1 cellular context compared by ENCODE assay signal in the genomic region with DNA sequence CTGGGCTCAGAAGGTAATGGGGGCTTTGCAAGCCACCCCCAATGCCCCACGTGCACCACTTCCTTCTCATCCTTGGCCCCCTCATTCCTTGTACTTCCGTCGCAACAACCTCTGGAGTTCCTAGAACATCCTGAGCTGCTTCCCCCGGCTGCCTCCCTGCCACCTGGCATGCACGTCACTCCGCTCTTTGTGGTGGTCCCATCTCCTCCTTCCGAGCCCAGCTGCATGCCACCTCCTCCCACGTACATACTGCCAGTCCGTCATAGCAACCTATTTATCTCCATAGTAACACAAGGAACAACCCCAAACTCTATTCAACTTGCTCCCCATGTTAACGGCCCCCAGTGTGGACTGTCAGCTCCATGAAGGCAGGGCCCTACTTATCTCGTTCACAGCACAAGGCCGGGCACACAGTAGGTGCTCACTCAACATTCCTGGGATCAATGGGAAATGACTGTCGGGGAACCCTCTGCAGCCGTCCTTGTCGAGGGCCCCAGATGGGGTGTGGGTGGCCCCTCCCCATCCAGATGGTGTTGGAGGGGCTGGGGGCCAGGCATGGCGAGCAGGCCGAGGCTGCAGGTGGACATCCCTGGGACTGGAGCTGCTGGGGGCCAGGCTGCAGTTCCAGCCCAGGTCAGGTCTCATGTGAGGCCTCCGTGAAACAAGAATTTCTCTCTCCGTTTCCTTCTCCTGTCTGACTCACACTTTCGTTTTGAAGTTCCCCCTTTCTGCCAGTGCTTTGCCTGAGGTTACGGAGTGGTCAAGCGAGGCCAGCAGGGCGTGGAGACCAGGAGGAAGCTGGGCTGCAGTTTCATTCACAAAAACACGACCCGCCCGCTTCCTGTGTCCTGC.
TF ChIP-seq lines count a peak whose summit lies in the region.

No MANE protein-coding gene starts in this region.

TF ChIP-seq in K562, 482 proteins besides CTCF, POLR2A, EP300 and RAD21 (continued from another document and continues in another):
- TF ChIP-seq TEAD4 (IDR thresholded peaks at IDR 0.05; ENCODE audit: low read length) (0 out of 2 replicates have a peak, but pooled peaks have one; percentile 31), TEAD4 (CRISPR knock-in tag; IDR thresholded peaks at IDR 0.05; ENCODE audit: borderline replicate concordance) (no peak), YY1 (IDR thresholded peaks at IDR 0.05; ENCODE audit: borderline replicate concordance in 1 of 3, control insufficient read depth in 1 of 3, extremely low read depth in 1 of 3, insufficient read depth in 3 of 3, insufficient read length in 1 of 3, insufficient replicate concordance in 2 of 3, low read depth in 1 of 3, low read length in 2 of 3) (peak in 1 of 3 experiments; percentile 43), CXXC5 (CRISPR knock-in tag; IDR thresholded peaks at IDR 0.05) (peak; percentile 68; the same call in 1 of the 2 replicates), HDAC1 (IDR thresholded peaks at IDR 0.05) (peak in 1 of 2 experiments; percentile 17; a peak in 1 of 4 replicates), ZNF175 (CRISPR knock-in tag; IDR thresholded peaks at IDR 0.05; ENCODE audit: low read depth) (peak; percentile 74; the same call in 1 of the 2 replicates), JUND (IDR thresholded peaks at IDR 0.05; ENCODE audit: borderline replicate concordance, low read depth, low read length) (peak; percentile 89), JUND (tag; IDR thresholded peaks at IDR 0.05; ENCODE audit: borderline replicate concordance, low read depth, low read length) (peak; percentile 78; the same call in 1 of the 3 replicates), ZBTB1 (CRISPR knock-in tag; IDR thresholded peaks at IDR 0.05; ENCODE audit: borderline replicate concordance, low read depth) (peak; percentile 36; the same call in 1 of the 2 replicates), MAZ (CRISPR knock-in tag; conservative IDR thresholded peaks at IDR 0.05 in 1 of 2, IDR thresholded peaks at IDR 0.05 in 1 of 2) (peak in 1 of 2 experiments; percentile 76; a peak in 2 of 4 replicates), HSF4 (CRISPR knock-in tag; IDR thresholded peaks at IDR 0.05; ENCODE audit: borderline replicate concordance) (no peak), FOSL1 (tag; conservative IDR thresholded peaks at IDR 0.05) (peak; percentile 83), KHSRP (IDR thresholded peaks at IDR 0.05) (no peak), ZC3H4 (CRISPR knock-in tag; IDR thresholded peaks at IDR 0.05; ENCODE audit: borderline replicate concordance) (peak; percentile 61; the same call in 1 of the 2 replicates), ZNF584 (CRISPR knock-in tag; IDR thresholded peaks at IDR 0.05; ENCODE audit: low read depth) (0 out of 2 replicates have a peak, but pooled peaks have one; percentile 19), CTBP1 (IDR thresholded peaks at IDR 0.05; ENCODE audit: borderline replicate concordance) (peak; percentile 9; the same call in 1 of the 2 replicates), ETV6 (IDR thresholded peaks at IDR 0.05; ENCODE audit: borderline replicate concordance in 1 of 2, low read depth in 2 of 2, low read length in 1 of 2) (0 out of 4 replicates have a peak, but pooled peaks of 1 of the 2 experiments have one; percentile 70), ETV6 (CRISPR knock-in tag; IDR thresholded peaks at IDR 0.05; ENCODE audit: borderline replicate concordance) (no peak), CBFA2T3 (IDR thresholded peaks at IDR 0.05) (0 out of 2 replicates have a peak, but pooled peaks have one; percentile 6), TCF3 (CRISPR knock-in tag; IDR thresholded peaks at IDR 0.05) (0 out of 2 replicates have a peak, but pooled peaks have one; percentile 11), ZBTB43 (CRISPR knock-in tag; IDR thresholded peaks at IDR 0.05) (peak; percentile 76; the same call in 1 of the 2 replicates), FOXM1 (IDR thresholded peaks at IDR 0.05; ENCODE audit: low read depth) (no peak), FOXM1 (CRISPR knock-in tag; IDR thresholded peaks at IDR 0.05; ENCODE audit: low read depth) (no peak), NBN (IDR thresholded peaks at IDR 0.05; ENCODE audit: low read depth) (0 out of 2 replicates have a peak, but pooled peaks have one; percentile 26), MCM5 (IDR thresholded peaks at IDR 0.05; ENCODE audit: low read depth) (no peak), MED1 (CRISPR knock-in tag; IDR thresholded peaks at IDR 0.05; ENCODE audit: borderline replicate concordance) (0 out of 2 replicates have a peak, but pooled peaks have one; percentile 50), HDAC8 (tag; IDR thresholded peaks at IDR 0.05) (0 out of 2 replicates have a peak, but pooled peaks have one; percentile 5)
- TF ChIP-seq, protein P1, sequence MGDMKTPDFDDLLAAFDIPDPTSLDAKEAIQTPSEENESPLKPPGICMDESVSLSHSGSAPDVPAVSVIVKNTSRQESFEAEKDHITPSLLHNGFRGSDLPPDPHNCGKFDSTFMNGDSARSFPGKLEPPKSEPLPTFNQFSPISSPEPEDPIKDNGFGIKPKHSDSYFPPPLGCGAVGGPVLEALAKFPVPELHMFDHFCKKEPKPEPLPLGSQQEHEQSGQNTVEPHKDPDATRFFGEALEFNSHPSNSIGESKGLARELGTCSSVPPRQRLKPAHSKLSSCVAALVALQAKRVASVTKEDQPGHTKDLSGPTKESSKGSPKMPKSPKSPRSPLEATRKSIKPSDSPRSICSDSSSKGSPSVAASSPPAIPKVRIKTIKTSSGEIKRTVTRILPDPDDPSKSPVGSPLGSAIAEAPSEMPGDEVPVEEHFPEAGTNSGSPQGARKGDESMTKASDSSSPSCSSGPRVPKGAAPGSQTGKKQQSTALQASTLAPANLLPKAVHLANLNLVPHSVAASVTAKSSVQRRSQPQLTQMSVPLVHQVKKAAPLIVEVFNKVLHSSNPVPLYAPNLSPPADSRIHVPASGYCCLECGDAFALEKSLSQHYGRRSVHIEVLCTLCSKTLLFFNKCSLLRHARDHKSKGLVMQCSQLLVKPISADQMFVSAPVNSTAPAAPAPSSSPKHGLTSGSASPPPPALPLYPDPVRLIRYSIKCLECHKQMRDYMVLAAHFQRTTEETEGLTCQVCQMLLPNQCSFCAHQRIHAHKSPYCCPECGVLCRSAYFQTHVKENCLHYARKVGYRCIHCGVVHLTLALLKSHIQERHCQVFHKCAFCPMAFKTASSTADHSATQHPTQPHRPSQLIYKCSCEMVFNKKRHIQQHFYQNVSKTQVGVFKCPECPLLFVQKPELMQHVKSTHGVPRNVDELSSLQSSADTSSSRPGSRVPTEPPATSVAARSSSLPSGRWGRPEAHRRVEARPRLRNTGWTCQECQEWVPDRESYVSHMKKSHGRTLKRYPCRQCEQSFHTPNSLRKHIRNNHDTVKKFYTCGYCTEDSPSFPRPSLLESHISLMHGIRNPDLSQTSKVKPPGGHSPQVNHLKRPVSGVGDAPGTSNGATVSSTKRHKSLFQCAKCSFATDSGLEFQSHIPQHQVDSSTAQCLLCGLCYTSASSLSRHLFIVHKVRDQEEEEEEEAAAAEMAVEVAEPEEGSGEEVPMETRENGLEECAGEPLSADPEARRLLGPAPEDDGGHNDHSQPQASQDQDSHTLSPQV (IDR thresholded peaks at IDR 0.05), result peak; percentile 77
- TF ChIP-seq, protein P2, sequence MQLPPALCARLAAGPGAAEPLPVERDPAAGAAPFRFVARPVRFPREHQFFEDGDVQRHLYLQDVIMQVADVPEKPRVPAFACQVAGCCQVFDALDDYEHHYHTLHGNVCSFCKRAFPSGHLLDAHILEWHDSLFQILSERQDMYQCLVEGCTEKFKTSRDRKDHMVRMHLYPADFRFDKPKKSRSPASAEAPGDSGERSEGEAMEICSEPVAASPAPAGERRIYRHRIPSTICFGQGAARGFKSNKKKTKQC (CRISPR knock-in tag; IDR thresholded peaks at IDR 0.05), result peak; percentile 12; the same call in 1 of the 2 replicates
- TF ChIP-seq, protein P3, sequence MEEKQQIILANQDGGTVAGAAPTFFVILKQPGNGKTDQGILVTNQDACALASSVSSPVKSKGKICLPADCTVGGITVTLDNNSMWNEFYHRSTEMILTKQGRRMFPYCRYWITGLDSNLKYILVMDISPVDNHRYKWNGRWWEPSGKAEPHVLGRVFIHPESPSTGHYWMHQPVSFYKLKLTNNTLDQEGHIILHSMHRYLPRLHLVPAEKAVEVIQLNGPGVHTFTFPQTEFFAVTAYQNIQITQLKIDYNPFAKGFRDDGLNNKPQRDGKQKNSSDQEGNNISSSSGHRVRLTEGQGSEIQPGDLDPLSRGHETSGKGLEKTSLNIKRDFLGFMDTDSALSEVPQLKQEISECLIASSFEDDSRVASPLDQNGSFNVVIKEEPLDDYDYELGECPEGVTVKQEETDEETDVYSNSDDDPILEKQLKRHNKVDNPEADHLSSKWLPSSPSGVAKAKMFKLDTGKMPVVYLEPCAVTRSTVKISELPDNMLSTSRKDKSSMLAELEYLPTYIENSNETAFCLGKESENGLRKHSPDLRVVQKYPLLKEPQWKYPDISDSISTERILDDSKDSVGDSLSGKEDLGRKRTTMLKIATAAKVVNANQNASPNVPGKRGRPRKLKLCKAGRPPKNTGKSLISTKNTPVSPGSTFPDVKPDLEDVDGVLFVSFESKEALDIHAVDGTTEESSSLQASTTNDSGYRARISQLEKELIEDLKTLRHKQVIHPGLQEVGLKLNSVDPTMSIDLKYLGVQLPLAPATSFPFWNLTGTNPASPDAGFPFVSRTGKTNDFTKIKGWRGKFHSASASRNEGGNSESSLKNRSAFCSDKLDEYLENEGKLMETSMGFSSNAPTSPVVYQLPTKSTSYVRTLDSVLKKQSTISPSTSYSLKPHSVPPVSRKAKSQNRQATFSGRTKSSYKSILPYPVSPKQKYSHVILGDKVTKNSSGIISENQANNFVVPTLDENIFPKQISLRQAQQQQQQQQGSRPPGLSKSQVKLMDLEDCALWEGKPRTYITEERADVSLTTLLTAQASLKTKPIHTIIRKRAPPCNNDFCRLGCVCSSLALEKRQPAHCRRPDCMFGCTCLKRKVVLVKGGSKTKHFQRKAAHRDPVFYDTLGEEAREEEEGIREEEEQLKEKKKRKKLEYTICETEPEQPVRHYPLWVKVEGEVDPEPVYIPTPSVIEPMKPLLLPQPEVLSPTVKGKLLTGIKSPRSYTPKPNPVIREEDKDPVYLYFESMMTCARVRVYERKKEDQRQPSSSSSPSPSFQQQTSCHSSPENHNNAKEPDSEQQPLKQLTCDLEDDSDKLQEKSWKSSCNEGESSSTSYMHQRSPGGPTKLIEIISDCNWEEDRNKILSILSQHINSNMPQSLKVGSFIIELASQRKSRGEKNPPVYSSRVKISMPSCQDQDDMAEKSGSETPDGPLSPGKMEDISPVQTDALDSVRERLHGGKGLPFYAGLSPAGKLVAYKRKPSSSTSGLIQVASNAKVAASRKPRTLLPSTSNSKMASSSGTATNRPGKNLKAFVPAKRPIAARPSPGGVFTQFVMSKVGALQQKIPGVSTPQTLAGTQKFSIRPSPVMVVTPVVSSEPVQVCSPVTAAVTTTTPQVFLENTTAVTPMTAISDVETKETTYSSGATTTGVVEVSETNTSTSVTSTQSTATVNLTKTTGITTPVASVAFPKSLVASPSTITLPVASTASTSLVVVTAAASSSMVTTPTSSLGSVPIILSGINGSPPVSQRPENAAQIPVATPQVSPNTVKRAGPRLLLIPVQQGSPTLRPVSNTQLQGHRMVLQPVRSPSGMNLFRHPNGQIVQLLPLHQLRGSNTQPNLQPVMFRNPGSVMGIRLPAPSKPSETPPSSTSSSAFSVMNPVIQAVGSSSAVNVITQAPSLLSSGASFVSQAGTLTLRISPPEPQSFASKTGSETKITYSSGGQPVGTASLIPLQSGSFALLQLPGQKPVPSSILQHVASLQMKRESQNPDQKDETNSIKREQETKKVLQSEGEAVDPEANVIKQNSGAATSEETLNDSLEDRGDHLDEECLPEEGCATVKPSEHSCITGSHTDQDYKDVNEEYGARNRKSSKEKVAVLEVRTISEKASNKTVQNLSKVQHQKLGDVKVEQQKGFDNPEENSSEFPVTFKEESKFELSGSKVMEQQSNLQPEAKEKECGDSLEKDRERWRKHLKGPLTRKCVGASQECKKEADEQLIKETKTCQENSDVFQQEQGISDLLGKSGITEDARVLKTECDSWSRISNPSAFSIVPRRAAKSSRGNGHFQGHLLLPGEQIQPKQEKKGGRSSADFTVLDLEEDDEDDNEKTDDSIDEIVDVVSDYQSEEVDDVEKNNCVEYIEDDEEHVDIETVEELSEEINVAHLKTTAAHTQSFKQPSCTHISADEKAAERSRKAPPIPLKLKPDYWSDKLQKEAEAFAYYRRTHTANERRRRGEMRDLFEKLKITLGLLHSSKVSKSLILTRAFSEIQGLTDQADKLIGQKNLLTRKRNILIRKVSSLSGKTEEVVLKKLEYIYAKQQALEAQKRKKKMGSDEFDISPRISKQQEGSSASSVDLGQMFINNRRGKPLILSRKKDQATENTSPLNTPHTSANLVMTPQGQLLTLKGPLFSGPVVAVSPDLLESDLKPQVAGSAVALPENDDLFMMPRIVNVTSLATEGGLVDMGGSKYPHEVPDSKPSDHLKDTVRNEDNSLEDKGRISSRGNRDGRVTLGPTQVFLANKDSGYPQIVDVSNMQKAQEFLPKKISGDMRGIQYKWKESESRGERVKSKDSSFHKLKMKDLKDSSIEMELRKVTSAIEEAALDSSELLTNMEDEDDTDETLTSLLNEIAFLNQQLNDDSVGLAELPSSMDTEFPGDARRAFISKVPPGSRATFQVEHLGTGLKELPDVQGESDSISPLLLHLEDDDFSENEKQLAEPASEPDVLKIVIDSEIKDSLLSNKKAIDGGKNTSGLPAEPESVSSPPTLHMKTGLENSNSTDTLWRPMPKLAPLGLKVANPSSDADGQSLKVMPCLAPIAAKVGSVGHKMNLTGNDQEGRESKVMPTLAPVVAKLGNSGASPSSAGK (IDR thresholded peaks at IDR 0.05), result no peak; the same call in 1 of the 2 replicates
